In genomic region chr11:108222686-108223448, GRCh38 we compare ENCODE assay signal across 9 cellular contexts. TPM values are rescaled to one million over a fixed set of nuclear protein-coding genes. Genes with fewer than 3 reads are reported as not detected.
DNase-seq lines count a peak whose midpoint lies in the region; ATAC-seq, FAIRE-seq and TF ChIP-seq lines count a peak whose summit lies in the region.
"Had no signal": no experiment of that assay in that cellular context is flagged by ENCODE, and none has a peak within 500 bp of the region (broad histone marks: within the 10 kb centered on the region; RNA-seq: fewer than 3 reads in every experiment).

TSS of gene ATM (plus strand) at chr11:108223067. CDS start at chr11:108227625, 4,558 bp downstream.

- ATAC-seq in GM19025 (IDR thresholded peaks at IDR 0.05; ENCODE audit: low read depth, unreplicated experiment) (peak; percentile 81), HG03342 (IDR thresholded peaks at IDR 0.05; ENCODE audit: unreplicated experiment) (peak; percentile 76)

- no peaks in the 10 kb centered on the region for H3K9me3 ChIP-seq in kidney (ENCODE audit: control insufficient read depth in 1 of 2, low read length in 2 of 2)

- peak; percentile 73 for TF ChIP-seq CTCF in kidney (IDR thresholded peaks at IDR 0.05; ENCODE audit: borderline replicate concordance, extremely low read depth, insufficient read depth)

- peak; percentile 95 for FAIRE-seq in kidney (lab: Jason Lieb, UNC)
- FAIRE-seq: islet of Langerhans had no signal

- H3K27ac ChIP-seq in kidney (ENCODE audit: low read depth in 2 of 2, low read length in 2 of 2): peak within 1 kb of the TSS; percentile 82 to 97

- peaks cover 15 to 20% of the 10 kb centered on the region in 2 donors for H3K4me1 ChIP-seq in kidney (ENCODE audit: control insufficient read depth in 1 of 2, insufficient read depth in 1 of 2, low read depth in 1 of 2, low read length in 2 of 2)

- H3K9ac ChIP-seq in kidney (ENCODE audit: low read length in 2 of 2): peak within 1 kb of the TSS; percentile 96 to 99

- H3K36me3 ChIP-seq in kidney (ENCODE audit: control insufficient read depth in 1 of 2, insufficient read depth in 2 of 2, low read length in 2 of 2): peaks cover 0 to 3% of the 10 kb centered on the region in 2 donors

- peak within 1 kb of the TSS; percentile 97 to 99 for H3K4me3 ChIP-seq in kidney (ENCODE audit: low read length in 2 of 2)

- peak; percentile 97 for DNase-seq in AG20443 (ENCODE audit: low spot score)
- peak; percentile 100 for DNase-seq in NCI-H345 treated with DMSO at 0.1 percent for 48 hours (lab: John Stamatoyannopoulos, UW; ENCODE audit: unreplicated experiment)
- peak; percentile 96 for DNase-seq in activated CD4-positive, CD25-positive, alpha-beta regulatory T cell treated with anti-CD3 and anti-CD28 coated beads, Interleukin-2, amount 50 U/mL, for 16 hours (ENCODE audit: low read depth, low spot score)
- peak; percentile 96 to 99 for DNase-seq in cerebellar nuclear complex (lab: John Stamatoyannopoulos, UW)
- peak; percentile 100 for DNase-seq in kidney
- peak; percentile 98 for DNase-seq in stimulated activated CD4-positive, alpha-beta T cell treated with anti-CD3 and anti-CD28 coated beads, Interleukin-15, amount 100 ng/mL, for 24 hours

- intact Hi-C loops in kidney (cut with DNase I): no loop called here

RNA-seq across cellular contexts. Expression of gene ATM, which starts in this region (rescaled TPM):
- 83.3 TPM for total RNA-seq in kidney
- polyA plus RNA-seq in kidney (ENCODE audit: insufficient read depth, low read depth, low replicate concordance): 11.7 TPM

Comparison
In these comparisons a context has a peak if more than half of its experiments do, and no peak if none do; other contexts are left out.
1. Peak in every context shown above with its lines: DNase-seq, ATAC-seq, H3K4me3 ChIP-seq and H3K27ac ChIP-seq.